Comparison of ENCODE assay signal across 15 cellular contexts in the genomic region with DNA sequence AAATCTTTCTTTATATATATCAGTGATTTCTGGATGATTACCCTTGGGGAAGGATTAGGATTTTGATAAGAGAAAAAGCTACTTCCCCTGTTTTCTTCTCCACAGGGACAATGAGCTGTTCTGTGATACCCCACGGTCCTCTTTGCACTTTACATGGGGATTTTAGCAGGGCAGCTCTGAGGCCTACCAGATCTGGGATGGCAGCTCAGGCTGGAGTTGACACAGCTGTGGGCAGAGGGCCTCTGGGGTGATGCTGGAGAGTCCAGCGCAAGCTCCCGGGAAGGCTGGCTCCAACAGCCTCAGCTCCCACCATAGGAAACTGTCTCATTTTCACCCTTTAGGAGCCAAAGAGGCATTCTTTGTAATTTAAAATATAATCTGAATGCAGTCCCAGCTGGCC.
DNase-seq lines count a peak whose midpoint lies in the region; ATAC-seq, FAIRE-seq and TF ChIP-seq lines count a peak whose summit lies in the region.
"Had no signal": no experiment of that assay in that cellular context is flagged by ENCODE, and none has a peak within 500 bp of the region (broad histone marks: within the 10 kb centered on the region; RNA-seq: fewer than 3 reads in every experiment).

No MANE protein-coding gene starts in this region.

- H4K12ac ChIP-seq in trophoblast cell (ENCODE audit: low read depth, low read length) = no peak overlapping the region

- H3K9me3 ChIP-seq in ectodermal cell (ENCODE audit: control insufficient read depth, low read length) (no peaks in the 10 kb centered on the region), trophoblast cell (ENCODE audit: insufficient read depth, low read depth, low read length) (no peaks in the 10 kb centered on the region)
- H3K9me3 ChIP-seq: A549 had no signal

- H3K56ac ChIP-seq in mesendoderm (ENCODE audit: low read length) = no peak overlapping the region

- H3K4me1 ChIP-seq in ectodermal cell (ENCODE audit: control insufficient read depth, insufficient read depth, low read length) (peaks cover 73% of the 10 kb centered on the region), mesendoderm (ENCODE audit: control insufficient read depth, low read depth, low read length) (no peaks in the 10 kb centered on the region), trophoblast cell (ENCODE audit: control insufficient read depth in 1 of 2, insufficient read depth in 2 of 2, low read length in 2 of 2) (peaks cover 10 to 18% of the 10 kb centered on the region in 2 experiments)
- H3K4me1 ChIP-seq: A549 had no signal

- H3K9ac ChIP-seq in mesendoderm (ENCODE audit: low read length) (no peak overlapping the region), trophoblast cell (ENCODE audit: low read length) (no peak overlapping the region)

- no peak for FAIRE-seq in GM19239 (lab: Jason Lieb, UNC)
- FAIRE-seq: A549, GM12891 had no signal

- WGBS in ectodermal cell, 2 experiments = 64 to 81% methylated on average over 3 of the region's 3 CpGs
- no CpG with 5 or more reads among the region's 3 CpGs for WGBS in mesendoderm (ENCODE audit: extremely low coverage, insufficient coverage, low lambda C conversion rate)
- no CpG with 5 or more reads among the region's 3 CpGs for WGBS in trophoblast cell (ENCODE audit: extremely low coverage, insufficient coverage, insufficient read length)

- no peak overlapping the region for H4K5ac ChIP-seq in mesendoderm (ENCODE audit: low read length)

- H3K4me2 ChIP-seq in mesendoderm (ENCODE audit: low read length) (no peak overlapping the region), trophoblast cell (ENCODE audit: low read length) (no peak overlapping the region)
- H3K4me2 ChIP-seq: A549 had no signal

- no peak overlapping the region for H2BK15ac ChIP-seq in mesendoderm (replicated peaks; ENCODE audit: low read depth)

- DNase-seq in HFFc6 (no peak), mesendoderm (peak; percentile 31), trophoblast cell (no peak), GM19239 (ENCODE audit: insufficient read length, low spot score) (no peak), DMS114 treated with DMSO at 0.1 percent for 48 hours (lab: John Stamatoyannopoulos, UW; ENCODE audit: unreplicated experiment) (no peak)
- DNase-seq: Calu3; CD4-positive, CD25-positive, alpha-beta regulatory T cell; DMS 273 treated with DMSO at 0.1 percent for 48 hours; DMS79 treated with DMSO at 0.1 percent for 48 hours; GOT3; H9 had no signal

- H3K27me3 Mint-ChIP-seq in HFFc6 (ENCODE audit: insufficient read depth) = no peaks in the 10 kb centered on the region; the same call in 1 of the 2 replicates

- H3K4me3 Mint-ChIP-seq in HFFc6 = no peak overlapping the region
- H3K4me3 Mint-ChIP-seq: CD4-positive, CD25-positive, alpha-beta regulatory T cell; H9 had no signal

- H2BK12ac ChIP-seq in trophoblast cell (ENCODE audit: low read length) = no peak overlapping the region

- H3K4me3 ChIP-seq in ectodermal cell (ENCODE audit: insufficient read depth, low read depth, low read length) (peak overlapping the region; percentile 61), mesendoderm (ENCODE audit: low read length) (no peak overlapping the region), trophoblast cell (ENCODE audit: low read depth, low read length) (no peak overlapping the region)
- H3K4me3 ChIP-seq: A549 had no signal

- H4K8ac ChIP-seq in mesendoderm (ENCODE audit: low read depth, low read length) = no peak overlapping the region
- no peak overlapping the region for H4K8ac ChIP-seq in trophoblast cell (ENCODE audit: low read depth, low read length)

- H3K23ac ChIP-seq in mesendoderm (ENCODE audit: low read length) = no peak overlapping the region
- no peak overlapping the region for H3K23ac ChIP-seq in trophoblast cell (ENCODE audit: low read length)

- no peak overlapping the region for H3K27ac ChIP-seq in ectodermal cell (ENCODE audit: insufficient read depth, low read depth, low read length, poor library complexity, severe bottlenecking)
- H3K27ac ChIP-seq in mesendoderm (ENCODE audit: low read depth, low read length) = no peak overlapping the region
- no peak overlapping the region for H3K27ac ChIP-seq in trophoblast cell (ENCODE audit: low read depth, low read length)
- H3K27ac ChIP-seq: A549 had no signal

- H3K36me3 ChIP-seq in ectodermal cell (ENCODE audit: control insufficient read depth, insufficient read depth, low read length) = no peaks in the 10 kb centered on the region
- no peaks in the 10 kb centered on the region for H3K36me3 ChIP-seq in mesendoderm (ENCODE audit: control insufficient read depth, insufficient read depth, low read length)
- H3K36me3 ChIP-seq in trophoblast cell (ENCODE audit: control insufficient read depth in 1 of 2, insufficient read depth in 2 of 2, low read length in 2 of 2) = no peaks in the 10 kb centered on the region

- H3K79me1 ChIP-seq in mesendoderm (ENCODE audit: low read length) (no peaks in the 10 kb centered on the region), trophoblast cell (ENCODE audit: low read length) (peaks cover 2% of the 10 kb centered on the region)

- H2BK5ac ChIP-seq in mesendoderm (ENCODE audit: low read length) = no peak overlapping the region
- H2BK5ac ChIP-seq in trophoblast cell (ENCODE audit: low read depth, low read length, poor library complexity) = no peak overlapping the region

- TF ChIP-seq CTCF in HFFc6 (IDR thresholded peaks at IDR 0.05) = no peak

- H3K18ac ChIP-seq in mesendoderm (ENCODE audit: low read length) (no peak overlapping the region), trophoblast cell (ENCODE audit: low read length) (peak overlapping the region; percentile 16)

- H3K79me2 ChIP-seq in mesendoderm (ENCODE audit: control insufficient read depth, insufficient read depth, low read length) (no peaks in the 10 kb centered on the region), trophoblast cell (ENCODE audit: control insufficient read depth, insufficient read depth, low read length, poor library complexity) (no peaks in the 10 kb centered on the region)

- no peaks in the 10 kb centered on the region for H3K9me3 Mint-ChIP-seq in HFFc6
- H3K9me3 Mint-ChIP-seq: H9 had no signal

- H2BK120ac ChIP-seq in mesendoderm (ENCODE audit: low read depth, low read length) (no peak overlapping the region), trophoblast cell (ENCODE audit: insufficient read depth, low read length, poor library complexity) (no peak overlapping the region)

- peak overlapping the region; percentile 25 for H4K91ac ChIP-seq in trophoblast cell (ENCODE audit: low read depth, low read length)

- no peak for ATAC-seq in GM19035 (IDR thresholded peaks at IDR 0.05; ENCODE audit: unreplicated experiment)
- ATAC-seq: A549 had no signal

- H3K27me3 ChIP-seq in ectodermal cell (ENCODE audit: control insufficient read depth, insufficient read depth, low read length, poor library complexity, severe bottlenecking) (no peaks in the 10 kb centered on the region), mesendoderm (ENCODE audit: insufficient read depth, low read length, poor library complexity) (no peaks in the 10 kb centered on the region), trophoblast cell (ENCODE audit: insufficient read depth, low read length) (no peaks in the 10 kb centered on the region)

- peak overlapping the region; percentile 95; the same call in 1 of the 2 replicates for H3K27ac Mint-ChIP-seq in HFFc6
- H3K27ac Mint-ChIP-seq: CD4-positive, CD25-positive, alpha-beta regulatory T cell; H9 had no signal

- no peaks in the 10 kb centered on the region for H3K36me3 Mint-ChIP-seq in HFFc6 (ENCODE audit: low read depth)
- H3K36me3 Mint-ChIP-seq: CD4-positive, CD25-positive, alpha-beta regulatory T cell had no signal

- no peak overlapping the region for H3K4ac ChIP-seq in mesendoderm (ENCODE audit: low read depth, low read length)
- H3K4ac ChIP-seq in trophoblast cell (ENCODE audit: low read depth, low read length) = peak overlapping the region; percentile 26

- H3K4me1 Mint-ChIP-seq in HFFc6 (ENCODE audit: low read depth) = peaks cover 46% of the 10 kb centered on the region

- no peak overlapping the region for H3K14ac ChIP-seq in trophoblast cell (ENCODE audit: low read length)

- H2AK5ac ChIP-seq in mesendoderm (ENCODE audit: low read length) = no peak overlapping the region
- H2AK5ac ChIP-seq in trophoblast cell (ENCODE audit: low read length) = no peak overlapping the region

- no peak overlapping the region for H2AFZ ChIP-seq in trophoblast cell (ENCODE audit: insufficient read depth, low read length, poor library complexity)
